Comparison of ENCODE assay signal across 30 cellular contexts in the genomic region with DNA sequence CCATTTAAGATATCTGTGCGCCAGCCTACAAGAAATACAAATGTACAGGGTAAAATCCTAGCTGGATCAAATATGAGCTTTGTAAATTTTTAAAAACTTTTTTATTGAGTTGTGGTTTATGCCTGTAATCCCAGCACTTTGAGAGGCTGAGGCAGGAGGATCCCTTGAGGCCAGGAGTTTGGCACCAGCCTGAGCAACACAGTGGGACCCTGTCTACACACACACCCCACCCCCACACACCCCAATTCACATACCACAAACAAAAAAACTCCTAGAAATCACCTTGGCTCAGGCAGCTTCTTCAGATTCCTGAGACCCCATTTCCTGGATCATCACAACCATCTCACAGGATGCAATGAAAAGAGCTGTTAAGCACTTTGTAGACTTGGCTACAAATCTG.
"Had no signal": no experiment of that assay in that cellular context is flagged by ENCODE, and none has a peak within 500 bp of the region (broad histone marks: within the 10 kb centered on the region; RNA-seq: fewer than 3 reads in every experiment).

No MANE protein-coding gene starts in this region.

- DNase-seq: activated CD4-positive, alpha-beta T cell treated with anti-CD3 and anti-CD28 coated beads, Interleukin-2, amount 10 ng/mL, durations not matched to agents 24 days and 14 days; activated CD4-positive, alpha-beta T cell treated with anti-CD3 and anti-CD28 coated beads, Interleukin-2, amount 50 U/mL, for 4 hours; activated CD8-positive, alpha-beta T cell treated with anti-CD3 and anti-CD28 coated beads for 36 hours; activated gamma-delta T cell treated with Interleukin-2 at 50 U/mL for 16 hours; activated naive CD4-positive, alpha-beta T cell treated with anti-CD3 and anti-CD28 coated beads for 36 hours; activated T-cell treated with anti-CD3 and anti-CD28 coated beads, Interleukin-2, amount 50 U/mL, for 4 hours; adrenal gland; body of pancreas; Kasumi-1; MG63; NCI-H1048; NCI-H1105 treated with DMSO at 0.1 percent for 48 hours; NCI-H1436; NCI-H1694; NCI-H1930; NCI-H2081 treated with DMSO at 0.1 percent for 48 hours; NCI-H226; NCI-H446 treated with DMSO at 0.1 percent for 48 hours; NCI-H524; NCI-H69; NK-92 treated with Interleukin-12 subunit alpha and Interleukin-12 subunit beta, amount 100 ng/mL, for 24 hours; PC-3; Peyer's patch; RPMI8226; SIG-M5; T1000; WERI-Rb-1 had no signal

- H3K9me3 Mint-ChIP-seq: activated CD4-positive, alpha-beta T cell treated with anti-CD3 and anti-CD28 coated beads, Interleukin-2, amount 10 ng/mL, durations not matched to agents 24 days and 14 days; activated CD8-positive, alpha-beta T cell treated with anti-CD3 and anti-CD28 coated beads for 36 hours; activated naive CD4-positive, alpha-beta T cell treated with anti-CD3 and anti-CD28 coated beads for 36 hours; activated naive CD4-positive, alpha-beta T cell treated with anti-CD3 and anti-CD28 coated beads, Interleukin-2, amount 50 U/mL, for 72 hours; activated T-cell treated with anti-CD3 and anti-CD28 coated beads, Interleukin-2, amount 50 U/mL, for 4 hours; activated T-helper 1 cell treated with anti-CD3 and anti-CD28 coated beads, Interleukin-12 subunit alpha, Interleukin-12 subunit beta, Interleukin-2, Interleukin-4 antibody, amounts not matched to agents 30 ng/mL and 10 ng/mL and 1 ng/mL, durations not matched to agents 14 hours and 24 hours and 36 hours had no signal

- H3K4me1 Mint-ChIP-seq: activated CD4-positive, alpha-beta T cell treated with anti-CD3 and anti-CD28 coated beads, Interleukin-2, amount 10 ng/mL, durations not matched to agents 24 days and 14 days had no signal

- H3K27ac Mint-ChIP-seq: activated CD4-positive, alpha-beta T cell treated with anti-CD3 and anti-CD28 coated beads, Interleukin-2, amount 10 ng/mL, durations not matched to agents 24 days and 14 days; activated CD8-positive, alpha-beta T cell treated with anti-CD3 and anti-CD28 coated beads for 36 hours; activated naive CD4-positive, alpha-beta T cell treated with anti-CD3 and anti-CD28 coated beads for 36 hours; activated naive CD4-positive, alpha-beta T cell treated with anti-CD3 and anti-CD28 coated beads, Interleukin-2, amount 50 U/mL, for 72 hours; activated T-helper 1 cell treated with anti-CD3 and anti-CD28 coated beads, Interleukin-12 subunit alpha, Interleukin-12 subunit beta, Interleukin-2, Interleukin-4 antibody, amounts not matched to agents 30 ng/mL and 10 ng/mL and 1 ng/mL, durations not matched to agents 14 hours and 24 hours and 36 hours had no signal

- H3K4me3 Mint-ChIP-seq: activated CD4-positive, alpha-beta T cell treated with anti-CD3 and anti-CD28 coated beads, Interleukin-2, amount 10 ng/mL, durations not matched to agents 24 days and 14 days; activated CD8-positive, alpha-beta T cell treated with anti-CD3 and anti-CD28 coated beads for 36 hours; activated naive CD4-positive, alpha-beta T cell treated with anti-CD3 and anti-CD28 coated beads for 36 hours; activated T-cell treated with anti-CD3 and anti-CD28 coated beads, Interleukin-2, amount 50 U/mL, for 4 hours; activated T-helper 1 cell treated with anti-CD3 and anti-CD28 coated beads, Interleukin-12 subunit alpha, Interleukin-12 subunit beta, Interleukin-2, Interleukin-4 antibody, amounts not matched to agents 30 ng/mL and 10 ng/mL and 1 ng/mL, durations not matched to agents 14 hours and 24 hours and 36 hours had no signal

- H3K27me3 Mint-ChIP-seq: activated CD4-positive, alpha-beta T cell treated with anti-CD3 and anti-CD28 coated beads, Interleukin-2, amount 10 ng/mL, durations not matched to agents 24 days and 14 days; activated CD8-positive, alpha-beta T cell treated with anti-CD3 and anti-CD28 coated beads for 36 hours had no signal

- H3K27me3 ChIP-seq: adrenal gland, body of pancreas, breast epithelium, MG63, Peyer's patch had no signal

- H3K9me3 ChIP-seq: adrenal gland, body of pancreas, breast epithelium, MG63, Peyer's patch had no signal

- H3K27ac ChIP-seq: adrenal gland, body of pancreas, breast epithelium, Peyer's patch, WERI-Rb-1 had no signal

- ATAC-seq: activated CD8-positive, alpha-beta T cell treated with anti-CD3 and anti-CD28 coated beads for 36 hours; activated naive CD4-positive, alpha-beta T cell treated with anti-CD3 and anti-CD28 coated beads, Interleukin-2, amount 50 U/mL, for 72 hours; activated T-cell treated with anti-CD3 and anti-CD28 coated beads, Interleukin-2, amount 50 U/mL, for 4 hours; body of pancreas; PC-3 had no signal

- H3K4me1 ChIP-seq: adrenal gland, body of pancreas, breast epithelium, Peyer's patch had no signal

- H3K36me3 ChIP-seq: breast epithelium had no signal

- H3K4me3 ChIP-seq: adrenal gland, body of pancreas, breast epithelium, MG63, Peyer's patch had no signal
